8 cellular contexts compared by ENCODE assay signal in genomic region chr9:62837254-62837911, GRCh38.
DNase-seq lines count a peak whose midpoint lies in the region; ATAC-seq and TF ChIP-seq lines count a peak whose summit lies in the region.
"Not testable (repeated sequence)": the region's sequence is repeated elsewhere in the genome, so short reads cannot be mapped to it uniquely, and the experiment has no call there.

No MANE protein-coding gene starts in this region.

- peak; percentile 22 for TF ChIP-seq POLR2A in GM15510 (IDR thresholded peaks at IDR 0.05; ENCODE audit: borderline replicate concordance, extremely low read depth, insufficient read length)
- TF ChIP-seq POLR2A in vagina (IDR thresholded peaks at IDR 0.05): not testable (repeated sequence)

- not testable (repeated sequence) for H4K20me1 ChIP-seq in GM23338 (replicated peaks; ENCODE audit: insufficient read depth); hepatocyte (ENCODE audit: insufficient read depth, poor library complexity, severe bottlenecking)

- not testable (repeated sequence) for TF ChIP-seq CTCF in GM23338 (conservative IDR thresholded peaks at IDR 0.05; ENCODE audit: low read depth in 2 of 2); hepatocyte (IDR thresholded peaks at IDR 0.05; ENCODE audit: poor library complexity); vagina (IDR thresholded peaks at IDR 0.05)

- H3K27ac Mint-ChIP-seq in GM23338: not testable (repeated sequence)

- not testable (repeated sequence) for H3K79me2 ChIP-seq in GM23338 (replicated peaks; ENCODE audit: insufficient read depth); hepatocyte

- peak; percentile 24 for DNase-seq in GM23338 (ENCODE audit: low spot score)
- DNase-seq in activated CD4-positive, alpha-beta T cell treated with anti-CD3 and anti-CD28 coated beads for 1 hour: peak; percentile 8
- DNase-seq in central memory CD4-positive, alpha-beta T cell: peak; percentile 9
- not testable (repeated sequence) for DNase-seq in hepatocyte (ENCODE audit: low spot score); vagina (ENCODE audit: extremely low spot score in 2 of 2)
- peak; percentile 52 for DNase-seq in retina

- H3K9me3 ChIP-seq in hepatocyte (ENCODE audit: low read depth); vagina: not testable (repeated sequence)

- ATAC-seq in GM23338: peak; percentile 12
- peak; percentile 22 for ATAC-seq in HG03565 (IDR thresholded peaks at IDR 0.05; ENCODE audit: unreplicated experiment)

- not testable (repeated sequence) for H3K4me1 ChIP-seq in GM23338 (ENCODE audit: insufficient read depth); hepatocyte (ENCODE audit: insufficient read depth); vagina

- H3K4me3 Mint-ChIP-seq in GM23338: peak overlapping the region; percentile 35; the same call in 1 of the 3 replicates

- H3K27me3 ChIP-seq in GM23338 (ENCODE audit: insufficient read depth) (peaks cover 74% of the 10 kb centered on the region), hepatocyte (peaks cover 33% of the 10 kb centered on the region)
- H3K27me3 ChIP-seq in vagina: not testable (repeated sequence)

- WGBS in hepatocyte (ENCODE audit: low lambda C conversion rate, missing lambda C conversion rate): 4% methylated on average over 50 of the region's 50 CpGs

- not testable (repeated sequence) for H3F3A ChIP-seq in GM23338 (replicated peaks; ENCODE audit: low read depth)

- H3K9me2 ChIP-seq in GM23338 (ENCODE audit: insufficient read depth); hepatocyte (replicated peaks; ENCODE audit: insufficient read depth): not testable (repeated sequence)

- H3K27me3 Mint-ChIP-seq in GM23338 (ENCODE audit: insufficient read depth, low read depth, poor library complexity): peaks cover 45% of the 10 kb centered on the region

- peak overlapping the region; percentile 48; the same call in 1 of the 2 replicates for H3K4me3 ChIP-seq in GM23338
- not testable (repeated sequence) for H3K4me3 ChIP-seq in hepatocyte
- peak overlapping the region; percentile 43 to 44 for H3K4me3 ChIP-seq in vagina

- H3K27ac ChIP-seq in GM23338 (ENCODE audit: low read depth); hepatocyte; vagina: not testable (repeated sequence)

- intact Hi-C loops in vagina (cut with DNase I): not testable (repeated sequence)

- not testable (repeated sequence) for H3K4me1 Mint-ChIP-seq in GM23338

- not testable (repeated sequence) for H2AFZ ChIP-seq in GM23338, hepatocyte

- H3K36me3 Mint-ChIP-seq in GM23338 (ENCODE audit: low read depth): not testable (repeated sequence)

- H3K9me3 Mint-ChIP-seq in GM23338: not testable (repeated sequence)

- peak overlapping the region; percentile 71; the same call in 1 of the 2 replicates for H3K4me2 ChIP-seq in GM23338
- peak overlapping the region; percentile 77 for H3K4me2 ChIP-seq in hepatocyte

- not testable (repeated sequence) for H3K36me3 ChIP-seq in GM23338 (ENCODE audit: insufficient read depth); hepatocyte (replicated peaks; ENCODE audit: insufficient read depth, low read depth); vagina

TF ChIP-seq in GM23338, 12 proteins besides CTCF, POLR2A, EP300 and RAD21:
- TF ChIP-seq EZH2 (IDR thresholded peaks at IDR 0.05; ENCODE audit: low read depth, unreplicated experiment): peak; percentile 76
